In genomic region chr13:112097770-112098169, GRCh38 we compare ENCODE assay signal across 19 cellular contexts. TPM values are rescaled to one million over a fixed set of nuclear protein-coding genes. Genes with fewer than 3 reads are reported as not detected.
A peak's percentile ranks its signal among the peaks of the same experiment; 100 is the strongest.
DNase-seq lines count a peak whose midpoint lies in the region; TF ChIP-seq lines count a peak whose summit lies in the region.
"Had no signal": no experiment of that assay in that cellular context is flagged by ENCODE, and none has a peak within 500 bp of the region (broad histone marks: within the 10 kb centered on the region; RNA-seq: fewer than 3 reads in every experiment).

No MANE protein-coding gene starts in this region.

- POLR2A ChIA-PET in HEK293 (lab: Yijun Ruan, JAX), result no interaction called here

- no peak overlapping the region for H3K4me2 ChIP-seq in neural cell (ENCODE audit: low read length)
- H3K4me2 ChIP-seq: GM23338 had no signal

- peaks cover 3% of the 10 kb centered on the region for H3K4me1 ChIP-seq in HEK293 (ENCODE audit: control insufficient read depth, insufficient read depth, low read length)
- H3K4me1 ChIP-seq: BE2C had no signal

- no peaks in the 10 kb centered on the region for H3K9me3 ChIP-seq in HEK293 (ENCODE audit: control insufficient read depth, insufficient read depth, low read depth, low read length)
- no peaks in the 10 kb centered on the region for H3K9me3 ChIP-seq in neural cell (ENCODE audit: low read length)
- H3K9me3 ChIP-seq: BE2C had no signal

- CTCF ChIA-PET in HEK293 (lab: Yijun Ruan, JAX), result interaction anchor here (0.7 kb wide), 1 partner anchor 169 kb away, joined by 3 read pairs; no protein-coding TSS in a partner anchor

- peak; percentile 2 for DNase-seq in M059J (ENCODE audit: low read depth)
- DNase-seq in A172 (ENCODE audit: low spot score), result no peak
- DNase-seq in SIG-M5 treated with dmso at 0.1 percent for 504 hours (lab: John Stamatoyannopoulos, UW; ENCODE audit: unreplicated experiment), result no peak
- DNase-seq in HUDEP-2 (lab: John Stamatoyannopoulos, UW; ENCODE audit: unreplicated experiment in 76 of 76), result no peak
- DNase-seq: ACHN; AML-193; BE2C; CD4-positive, alpha-beta T cell; CD8-positive, alpha-beta memory T cell; DMS 273 treated with DMSO at 0.1 percent for 48 hours; DND-41; H9 had no signal

- no peaks in the 10 kb centered on the region for H4K20me1 ChIP-seq in neural cell (ENCODE audit: insufficient read depth)

- TF ChIP-seq EP300 in neural cell (conservative IDR thresholded peaks at IDR 0.05; ENCODE audit: poor library complexity, severe bottlenecking), result no peak

- H3K9me2 ChIP-seq in neural cell (ENCODE audit: insufficient read depth, low read length), result no peaks in the 10 kb centered on the region

- no peak overlapping the region for H3K9ac ChIP-seq in neural cell (ENCODE audit: low read length)
- H3K9ac ChIP-seq: BLaER1 treated with 17β-estradiol and CSF1 and Interleukin-3, amounts not matched to agents 10 nM and 100 nM had no signal

- H3K27ac ChIP-seq in HEK293 (ENCODE audit: extremely low read depth, low read depth, low read length) (no peak overlapping the region), neural cell (ENCODE audit: low read length) (peak overlapping the region; percentile 25)
- H3K27ac ChIP-seq: BLaER1 treated with 17β-estradiol and CSF1 and Interleukin-3, amounts not matched to agents 10 nM and 100 nM had no signal

- H3K27me3 ChIP-seq in neural cell (ENCODE audit: insufficient read depth, low read depth, low read length), result no peaks in the 10 kb centered on the region

- no peak for TF ChIP-seq RAD21 in neural cell (conservative IDR thresholded peaks at IDR 0.05)

- H3K79me2 ChIP-seq in neural cell (replicated peaks; ENCODE audit: insufficient read depth, low read length), result no peaks in the 10 kb centered on the region

- H3F3A ChIP-seq in neural cell (ENCODE audit: insufficient read depth, low read length, poor library complexity, severe bottlenecking), result peaks cover 4% of the 10 kb centered on the region

- H3K36me3 ChIP-seq in HEK293 (ENCODE audit: control insufficient read depth in 2 of 2, insufficient read depth in 1 of 2, low read length in 2 of 2) (no peaks in the 10 kb centered on the region), neural cell (ENCODE audit: insufficient read depth, low read length) (no peaks in the 10 kb centered on the region)
- H3K36me3 ChIP-seq: BE2C; BLaER1 treated with 17β-estradiol and CSF1 and Interleukin-3, amounts not matched to agents 10 nM and 100 nM had no signal

- H3K4me3 ChIP-seq in HEK293 (ENCODE audit: low read depth, low read length), result no peak overlapping the region
- peak overlapping the region; percentile 36 for H3K4me3 ChIP-seq in neural cell (ENCODE audit: low read length)
- H3K4me3 ChIP-seq: BLaER1 treated with 17β-estradiol and CSF1 and Interleukin-3, amounts not matched to agents 10 nM and 100 nM; GM12878; GM23338 had no signal

- no peak overlapping the region for H2AFZ ChIP-seq in neural cell (ENCODE audit: low read depth, low read length)
- H2AFZ ChIP-seq: GM23338 had no signal

- TF ChIP-seq CTCF in HEK293 (tag by site-specific recombination; IDR thresholded peaks at IDR 0.05) (no peak), neural cell (IDR thresholded peaks at IDR 0.05; ENCODE audit: poor library complexity, severe bottlenecking) (no peak)

TF ChIP-seq in HEK293, 187 proteins besides CTCF, POLR2A, EP300 and RAD21 (continues in another document):
- TF ChIP-seq KLF10 (tag by site-specific recombination; IDR thresholded peaks at IDR 0.05) (no peak; the same call in 1 of the 2 replicates), ZNF350 (tag by site-specific recombination; IDR thresholded peaks at IDR 0.05) (no peak), ZSCAN4 (tag by site-specific recombination; IDR thresholded peaks at IDR 0.05) (no peak), ZNF558 (tag by site-specific recombination; IDR thresholded peaks at IDR 0.05) (no peak), ZNF10 (tag by site-specific recombination; IDR thresholded peaks at IDR 0.05) (no peak)

TF ChIP-seq in neural cell, 6 proteins besides CTCF, POLR2A, EP300 and RAD21:
- TF ChIP-seq POLR2AphosphoS5 (IDR thresholded peaks at IDR 0.05) (peak; percentile 22), SMC3 (conservative IDR thresholded peaks at IDR 0.05; ENCODE audit: poor library complexity) (no peak)
TF ChIP-seq in neural cell: peak in this region for 1.

RNA-seq across cellular contexts. Expression of gene SOX1, which starts 30.8 kb away (rescaled TPM):
- not detected in 2 replicates for total RNA-seq in M059J (2014; rRNA removed; shearing (Covaris generic))
- polyA plus RNA-seq in neural cell, result 13.2 and 18.5 TPM in 2 replicates
- 19.5 and 21.8 TPM in 2 replicates for polyA minus RNA-seq in neural cell
- not detected in 2 replicates for total RNA-seq in A172 (2014; rRNA removed; shearing (Covaris generic))
- total RNA-seq: CD4-positive, alpha-beta T cell; CD8-positive, alpha-beta memory T cell; GM12878; H4 had no signal
- polyA plus RNA-seq: CD14-positive monocyte; CD8-positive, alpha-beta memory T cell; GM12878 had no signal
